ENCODE assay signal across 1 cellular context in genomic region chr19:13841339-13842293, GRCh38.
TF ChIP-seq lines count a peak whose summit lies in the region.

No MANE protein-coding gene starts in this region.

TF ChIP-seq in K562, 482 proteins besides CTCF, POLR2A, EP300 and RAD21 (continued from another document and continues in another):
- peak; percentile 49; the same call in 1 of the 2 replicates for TF ChIP-seq MGA (IDR thresholded peaks at IDR 0.05)
- TF ChIP-seq RBM22 (IDR thresholded peaks at IDR 0.05; ENCODE audit: low read depth, low read length, poor library complexity, severe bottlenecking) = peak; percentile 81
- no peak for TF ChIP-seq SP2 (IDR thresholded peaks at IDR 0.05; ENCODE audit: extremely low read depth, low read depth, low read length, poor library complexity, severe bottlenecking)
- TF ChIP-seq DMBX1 (CRISPR knock-in tag; IDR thresholded peaks at IDR 0.05; ENCODE audit: borderline replicate concordance) = 0 out of 2 replicates have a peak, but pooled peaks have one; percentile 38
- TF ChIP-seq NR1H2 (CRISPR knock-in tag; IDR thresholded peaks at IDR 0.05) = 0 out of 2 replicates have a peak, but pooled peaks have one; percentile 65
- no peak for TF ChIP-seq CBFA2T3 (IDR thresholded peaks at IDR 0.05)
- TF ChIP-seq ZNF707 (CRISPR knock-in tag; conservative IDR thresholded peaks at IDR 0.05) = peak; percentile 31; the same call in 1 of the 2 replicates
- peak; percentile 66 for TF ChIP-seq ZFX (CRISPR knock-in tag; IDR thresholded peaks at IDR 0.05)
- TF ChIP-seq ELK1 (CRISPR knock-in tag; IDR thresholded peaks at IDR 0.05) = no peak
- no peak for TF ChIP-seq ID3 (CRISPR knock-in tag; IDR thresholded peaks at IDR 0.05)
- no peak for TF ChIP-seq ID3 (tag; IDR thresholded peaks at IDR 0.05)
- no peak for TF ChIP-seq SRSF9 (IDR thresholded peaks at IDR 0.05; ENCODE audit: borderline replicate concordance, low read depth, low read length)
- TF ChIP-seq ZBTB17 (CRISPR knock-in tag; IDR thresholded peaks at IDR 0.05) = 0 out of 2 replicates have a peak, but pooled peaks have one; percentile 43
- TF ChIP-seq SRSF7 (optimal IDR thresholded peaks at IDR 0.05; ENCODE audit: low read depth, low read length) = no peak
- no peak for TF ChIP-seq NEUROD1 (IDR thresholded peaks at IDR 0.05; ENCODE audit: borderline replicate concordance, low read depth, low read length, partially characterized antibody)
- no peak for TF ChIP-seq STAT5A (IDR thresholded peaks at IDR 0.05; ENCODE audit: borderline replicate concordance, low read length)
- TF ChIP-seq NFRKB (IDR thresholded peaks at IDR 0.05; ENCODE audit: low read depth) = no peak
- TF ChIP-seq HDAC8 (tag; IDR thresholded peaks at IDR 0.05) = no peak
- TF ChIP-seq MAFK (IDR thresholded peaks at IDR 0.05; ENCODE audit: low read length) = no peak
- TF ChIP-seq L3MBTL2 (IDR thresholded peaks at IDR 0.05) = peak; percentile 32; the same call in 1 of the 2 replicates
- TF ChIP-seq ZNF592 (IDR thresholded peaks at IDR 0.05) = peak; percentile 76; the same call in 1 of the 2 replicates
- TF ChIP-seq POLR2G (IDR thresholded peaks at IDR 0.05; ENCODE audit: low read depth, low read length) = peak; percentile 83
- TF ChIP-seq SUPT5H (IDR thresholded peaks at IDR 0.05) = peak; percentile 29; the same call in 1 of the 2 replicates
- no peak for TF ChIP-seq ZSCAN32 (CRISPR knock-in tag; IDR thresholded peaks at IDR 0.05)
- TF ChIP-seq MNT (conservative IDR thresholded peaks at IDR 0.05) = peak; percentile 41 to 69; a peak in 2 of 4 replicates
- peak; percentile 36; the same call in 1 of the 2 replicates for TF ChIP-seq TFAP4 (CRISPR knock-in tag; IDR thresholded peaks at IDR 0.05; ENCODE audit: borderline replicate concordance)
- no peak for TF ChIP-seq ZNF764 (CRISPR knock-in tag; IDR thresholded peaks at IDR 0.05; ENCODE audit: low read depth)
- TF ChIP-seq ZNF12 (CRISPR knock-in tag; IDR thresholded peaks at IDR 0.05) = 0 out of 2 replicates have a peak, but pooled peaks have one; percentile 17
